In genomic region chr11:15742626-15743243, GRCh38 we compare ENCODE assay signal across 16 cellular contexts.
DNase-seq lines count a peak whose midpoint lies in the region; ATAC-seq and TF ChIP-seq lines count a peak whose summit lies in the region.
"Had no signal": no experiment of that assay in that cellular context is flagged by ENCODE, and none has a peak within 500 bp of the region (broad histone marks: within the 10 kb centered on the region; RNA-seq: fewer than 3 reads in every experiment).

No MANE protein-coding gene starts in this region.

- DNase-seq in NCI-H1436 (lab: John Stamatoyannopoulos, UW) (peak; percentile 59), NCI-H1436 treated with DMSO at 0.1 percent for 48 hours (lab: John Stamatoyannopoulos, UW) (no peak), NCI-H2227 treated with DMSO at 0.1 percent for 48 hours (lab: John Stamatoyannopoulos, UW) (peak; percentile 89), choroid plexus epithelial cell (ENCODE audit: low read depth) (peak; percentile 20), omental fat pad (ENCODE audit: low spot score) (no peak), activated gamma-delta T cell treated with Interleukin-2 at 50 U/mL for 16 hours (no peak), Ammon's horn (ENCODE audit: low spot score) (no peak), NCI-H1930 (lab: John Stamatoyannopoulos, UW) (no peak)
- DNase-seq: activated CD4-positive, alpha-beta T cell treated with anti-CD3 and anti-CD28 coated beads, Interleukin-2, amount 10 ng/mL, durations not matched to agents 7 days and 5 days; activated effector memory CD4-positive, alpha-beta T cell treated with anti-CD3 and anti-CD28 coated beads, Interleukin-2, amount 50 U/mL, for 16 hours; Calu3; central memory CD4-positive, alpha-beta T cell; immature natural killer cell; naive B cell; spleen; trophoblast cell had no signal

- TF ChIP-seq CTCF in choroid plexus epithelial cell (conservative IDR thresholded peaks at IDR 0.05; ENCODE audit: low read depth, low read length) (no peak), omental fat pad (IDR thresholded peaks at IDR 0.05) (no peak)

- peak; percentile 43 for ATAC-seq in omental fat pad (ENCODE audit: low FRiP score)

- H3K4me3 ChIP-seq in choroid plexus epithelial cell (ENCODE audit: low read depth, low read length): no peak overlapping the region
- H3K4me3 ChIP-seq: spleen had no signal

Comparison
In these comparisons a context has a peak if more than half of its experiments do, and no peak if none do; other contexts are left out.
1. DNase-seq: peak in NCI-H1436 (single experiment), NCI-H2227 treated with DMSO at 0.1 percent for 48 hours (single experiment) and choroid plexus epithelial cell (single experiment); none in NCI-H1436 treated with DMSO at 0.1 percent for 48 hours (single experiment), omental fat pad (single experiment), activated gamma-delta T cell treated with Interleukin-2 at 50 U/mL for 16 hours (single experiment), Ammon's horn (single experiment) and NCI-H1930 (0 of 2).